Comparison of ENCODE assay signal across 12 cellular contexts in genomic region chr4:40718571-40718970, GRCh38. TPM values are rescaled to one million over a fixed set of nuclear protein-coding genes. Genes with fewer than 3 reads are reported as not detected.
DNase-seq lines count a peak whose midpoint lies in the region; ATAC-seq, FAIRE-seq and TF ChIP-seq lines count a peak whose summit lies in the region.
"Had no signal": no experiment of that assay in that cellular context is flagged by ENCODE, and none has a peak within 500 bp of the region (broad histone marks: within the 10 kb centered on the region; RNA-seq: fewer than 3 reads in every experiment).

No MANE protein-coding gene starts in this region.

- H3K4me1 ChIP-seq in breast epithelium = no peaks in the 10 kb centered on the region
- H3K4me1 ChIP-seq in pancreas = peaks cover 6 to 22% (median 8%) of the 10 kb centered on the region in 3 donors
- H3K4me1 ChIP-seq: tibial nerve had no signal

- ATAC-seq in pancreas = peak; percentile 30 to 72 (median 60)

- peak; percentile 47 for DNase-seq in DMS79 treated with DMSO at 0.1 percent for 48 hours (lab: John Stamatoyannopoulos, UW)
- no peak for DNase-seq in DMS79 (lab: John Stamatoyannopoulos, UW)
- peak; percentile 85 for DNase-seq in NCI-H146 (lab: John Stamatoyannopoulos, UW)
- DNase-seq in breast epithelium (ENCODE audit: low spot score in 2 of 2) = no peak
- DNase-seq in pancreas = peak in 5 of 6 donors; percentile 34 to 70 (median 53)
- DNase-seq in activated gamma-delta T cell (lab: John Stamatoyannopoulos, UW) = no peak
- no peak for DNase-seq in foreskin fibroblast
- no peak for DNase-seq in 8988T
- DNase-seq: activated T-cell treated with anti-CD3 and anti-CD28 coated beads, Interleukin-2, amount 50 U/mL, for 1 hour; cerebellar nuclear complex had no signal

- peak overlapping the region; percentile 40 to 54 for H3K27ac ChIP-seq in breast epithelium
- peak overlapping the region in 2 of 4 donors; percentile 57 to 65 for H3K27ac ChIP-seq in pancreas
- H3K27ac ChIP-seq: tibial nerve had no signal

- FAIRE-seq in pancreas (lab: Jason Lieb, UNC) = no peak
- FAIRE-seq: frontal cortex had no signal

- H3K27me3 ChIP-seq in breast epithelium (no peaks in the 10 kb centered on the region), pancreas (no peaks in the 10 kb centered on the region)
- H3K27me3 ChIP-seq: tibial nerve had no signal

- WGBS in pancreas, 2 donors = 26 to 33% methylated on average over 3 of the region's 3 CpGs

- H3K36me3 ChIP-seq in breast epithelium = no peaks in the 10 kb centered on the region
- no peaks in the 10 kb centered on the region for H3K36me3 ChIP-seq in pancreas
- H3K36me3 ChIP-seq: tibial nerve had no signal

- TF ChIP-seq POLR2A in breast epithelium (IDR thresholded peaks at IDR 0.05) = no peak

- H3K9me3 ChIP-seq in breast epithelium (no peaks in the 10 kb centered on the region), pancreas (no peaks in the 10 kb centered on the region)
- H3K9me3 ChIP-seq: tibial nerve had no signal

- no peak overlapping the region for H3K4me3 ChIP-seq in breast epithelium
- no peak overlapping the region for H3K4me3 ChIP-seq in pancreas
- no peak overlapping the region for H3K4me3 ChIP-seq in foreskin fibroblast (ENCODE audit: low read depth in 1 of 2, low read length in 2 of 2)
- H3K4me3 ChIP-seq: tibial nerve had no signal

- TF ChIP-seq CTCF in breast epithelium (IDR thresholded peaks at IDR 0.05) = no peak
- TF ChIP-seq CTCF in pancreas (IDR thresholded peaks at IDR 0.05) = no peak
- TF ChIP-seq CTCF in foreskin fibroblast (IDR thresholded peaks at IDR 0.05; ENCODE audit: low read depth, low read length) = no peak

- intact Hi-C loops in breast epithelium (cut with DNase I; ENCODE audit: low total_unique reads) (no loop called here), pancreas (cut with DNase I) (no loop called here)

RNA-seq across cellular contexts. Expression of gene NSUN7, which starts 31.2 kb away (rescaled TPM):
- 10 to 100 TPM in 1 of 3 donors, 1 to 10 TPM in 1, under 1 TPM in 1; 0.80 to 19.3 (median 9.5) TPM for total RNA-seq in breast epithelium
- total RNA-seq in pancreas = 1 to 10 TPM; 4.5 to 7.2 (median 6.3) TPM
- 10 to 100 TPM in 1 of 2 donors, 1 to 10 TPM in 1; 6.1 to 10.5 TPM for polyA plus RNA-seq in pancreas

Comparison
In these comparisons a context has a peak if more than half of its experiments do, and no peak if none do; other contexts are left out.
1. DNase-seq: peak in DMS79 treated with DMSO at 0.1 percent for 48 hours (single experiment), NCI-H146 (single experiment) and pancreas (5 of 6); none in DMS79 (single experiment), breast epithelium (0 of 2), activated gamma-delta T cell (single experiment), foreskin fibroblast (0 of 2) and 8988T (single experiment).